Comparison of ENCODE assay signal across 11 cellular contexts in the genomic region with DNA sequence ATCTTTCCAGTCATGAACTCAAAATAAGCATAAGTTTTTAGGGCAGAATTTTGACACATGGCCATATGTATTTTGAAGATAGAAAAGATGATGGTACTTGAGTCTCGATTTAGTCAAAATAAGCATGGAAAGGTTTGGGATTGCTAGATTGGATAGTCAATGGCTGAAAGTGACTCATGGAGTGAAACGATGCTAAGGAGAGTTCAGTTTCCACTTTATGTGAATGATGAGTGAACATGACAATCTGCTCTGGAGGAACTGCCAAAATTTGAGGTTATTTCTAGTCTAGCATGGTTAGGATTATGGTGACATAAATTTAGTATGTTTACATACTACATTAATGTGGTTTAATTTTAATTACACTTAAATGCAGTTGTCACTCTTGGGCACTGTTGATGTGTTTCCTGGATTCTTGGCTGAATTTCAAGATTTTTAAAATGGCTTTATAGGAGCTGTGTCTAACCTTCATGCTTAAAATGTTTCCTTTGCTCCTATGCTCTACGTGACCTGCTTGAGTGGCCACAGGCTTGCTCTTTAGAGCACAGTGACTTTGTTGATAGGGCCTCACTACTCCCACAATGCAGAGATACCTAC. TPM values are rescaled to one million over a fixed set of nuclear protein-coding genes. Genes with fewer than 3 reads are reported as not detected.
DNase-seq lines count a peak whose midpoint lies in the region; ATAC-seq and TF ChIP-seq lines count a peak whose summit lies in the region.
"Had no signal": no experiment of that assay in that cellular context is flagged by ENCODE, and none has a peak within 500 bp of the region (broad histone marks: within the 10 kb centered on the region; RNA-seq: fewer than 3 reads in every experiment).

No MANE protein-coding gene starts in this region.

- peaks cover 26% of the 10 kb centered on the region for H3K36me3 Mint-ChIP-seq in T-cell

- CTCF ChIA-PET in T-cell (lab: Charles Lee) = interaction anchor here (0.5 to 0.7 kb wide), 2 partner anchors 9 to 25 kb away, joined by 3 to 4 read pairs; no protein-coding TSS in a partner anchor

- no peaks in the 10 kb centered on the region for H3K27me3 Mint-ChIP-seq in T-cell

- H3K4me3 Mint-ChIP-seq in T-cell = no peak overlapping the region

- peak overlapping the region; percentile 67; the same call in 1 of the 2 replicates for H3K27ac ChIP-seq in ACC112 (ENCODE audit: low read depth, low read length)
- H3K27ac ChIP-seq in cardiac muscle cell = peak overlapping the region; percentile 15

- H3K9me3 ChIP-seq in cardiac muscle cell (ENCODE audit: low read depth) = no peaks in the 10 kb centered on the region

- H3K4me1 ChIP-seq in ACC112 (ENCODE audit: control insufficient read depth, insufficient read depth, low read length, unreplicated experiment) (peaks cover 22% of the 10 kb centered on the region), cardiac muscle cell (ENCODE audit: low read depth) (no peaks in the 10 kb centered on the region)

- peaks cover 28% of the 10 kb centered on the region for H3K36me3 ChIP-seq in ACC112 (ENCODE audit: insufficient read depth, low read length)
- peaks cover 36% of the 10 kb centered on the region for H3K36me3 ChIP-seq in cardiac muscle cell

- no peak overlapping the region for H3K4me3 ChIP-seq in ACC112 (ENCODE audit: low read depth, low read length)
- H3K4me3 ChIP-seq in cardiac muscle cell = no peak overlapping the region

- no peaks in the 10 kb centered on the region for H3K9me3 Mint-ChIP-seq in T-cell

- TF ChIP-seq CTCF in cardiac muscle cell (IDR thresholded peaks at IDR 0.05; ENCODE audit: low read depth, low read length) = no peak

- POLR2A ChIA-PET in T-cell (lab: Charles Lee) = interaction anchor here in 1 of 2 donors (1.3 kb wide), 1 partner anchor 10 kb away, joined by 5 read pairs; no protein-coding TSS in a partner anchor

- peaks cover 31 to 64% (median 51%) of the 10 kb centered on the region in 3 donors for H3K4me1 Mint-ChIP-seq in T-cell

- peak overlapping the region in 1 of 2 donors; percentile 46 for H3K27ac Mint-ChIP-seq in T-cell

- H3K27me3 ChIP-seq in ACC112 (ENCODE audit: insufficient read depth, low read length) (no peaks in the 10 kb centered on the region), cardiac muscle cell (no peaks in the 10 kb centered on the region)

- no peak overlapping the region for H2AFZ ChIP-seq in ACC112 (ENCODE audit: low read length, unreplicated experiment)

- DNase-seq in EL (peak; percentile 21), T-cell (no peak), cardiac muscle cell (ENCODE audit: low read depth in 1 of 2, low spot score in 1 of 2) (peak in 1 of 2 donors; percentile 30), NCI-H128 (lab: John Stamatoyannopoulos, UW; ENCODE audit: unreplicated experiment) (no peak), NCI-H146 treated with DMSO at 0.1 percent for 48 hours (lab: John Stamatoyannopoulos, UW; ENCODE audit: unreplicated experiment) (no peak)
- DNase-seq in effector CD4-positive, alpha-beta T cell = no peak
- DNase-seq: anterior cingulate cortex, DMS79 treated with DMSO at 0.1 percent for 48 hours, NCI-H510A had no signal

- H3K79me2 ChIP-seq in ACC112 (ENCODE audit: control insufficient read depth, insufficient read depth, low read length, unreplicated experiment) = peaks cover 3% of the 10 kb centered on the region

- ATAC-seq in T-cell (replicated peaks in 1 of 4) (peak in 3 of 4 experiments; percentile 9 to 17 (median 11)), HG02642 (IDR thresholded peaks at IDR 0.05; ENCODE audit: poor library complexity, unreplicated experiment) (no peak)

RNA-seq across cellular contexts. Expression of gene DDX3X, which starts 17.1 kb away (rescaled TPM):
- total RNA-seq in T-cell = 1,000 to 10,000 TPM in 1 of 5 donors, 100 to 1,000 TPM in 4; 253 to 1,077 (median 367) TPM
- total RNA-seq in cardiac muscle cell = 140 and 161 TPM in 2 replicates
- 79.4 and 95.5 TPM in 2 replicates for polyA plus RNA-seq in cardiac muscle cell
